In genomic region chr7:66505531-66506451, GRCh38 we compare ENCODE assay signal across 11 cellular contexts.
DNase-seq lines count a peak whose midpoint lies in the region; ATAC-seq, FAIRE-seq and TF ChIP-seq lines count a peak whose summit lies in the region.
"Had no signal": no experiment of that assay in that cellular context is flagged by ENCODE, and none has a peak within 500 bp of the region (broad histone marks: within the 10 kb centered on the region; RNA-seq: fewer than 3 reads in every experiment).

No MANE protein-coding gene starts in this region.

- no peak for FAIRE-seq in RCC 7860 (lab: Jason Lieb, UNC)

- peaks cover 9% of the 10 kb centered on the region for H3K27me3 Mint-ChIP-seq in CD8-positive, alpha-beta T cell (ENCODE audit: low read depth)
- H3K27me3 Mint-ChIP-seq: progenitor cell of endocrine pancreas had no signal

- H3K27ac Mint-ChIP-seq in CD8-positive, alpha-beta T cell: no peak overlapping the region
- H3K27ac Mint-ChIP-seq: IgD-negative memory B cell, progenitor cell of endocrine pancreas had no signal

- H3K4me1 ChIP-seq in CD8-positive, alpha-beta T cell (ENCODE audit: insufficient read depth, low read length): peaks cover 14% of the 10 kb centered on the region
- H3K4me1 ChIP-seq in osteoblast (ENCODE audit: insufficient read depth, low read length): peaks cover 6% of the 10 kb centered on the region

- H3K36me3 Mint-ChIP-seq in CD8-positive, alpha-beta T cell: no peaks in the 10 kb centered on the region
- H3K36me3 Mint-ChIP-seq: IgD-negative memory B cell had no signal

- peak; percentile 59 for ATAC-seq in CD8-positive, alpha-beta T cell
- ATAC-seq in GM18502 (IDR thresholded peaks at IDR 0.05; ENCODE audit: poor library complexity, unreplicated experiment): no peak
- ATAC-seq in HG02852 (IDR thresholded peaks at IDR 0.05; ENCODE audit: unreplicated experiment): no peak

- DNase-seq in CD8-positive, alpha-beta T cell: peak in 5 of 7 experiments; percentile 16 to 64 (median 38)
- DNase-seq in RPMI7951 (ENCODE audit: low read depth): peak; percentile 32
- peak; percentile 17 for DNase-seq in cerebellar cortex (ENCODE audit: low spot score)
- peak; percentile 81 for DNase-seq in osteoblast (ENCODE audit: insufficient read length, low spot score, missing footprints)
- no peak for DNase-seq in SHP77 treated with DMSO at 0.1 percent for 48 hours (lab: John Stamatoyannopoulos, UW)
- DNase-seq in RCC 7860 (ENCODE audit: low spot score): no peak
- DNase-seq: amniotic stem cell had no signal

- no peaks in the 10 kb centered on the region for H3K9me3 ChIP-seq in CD8-positive, alpha-beta T cell (ENCODE audit: low read length)
- no peaks in the 10 kb centered on the region for H3K9me3 ChIP-seq in osteoblast (ENCODE audit: low read depth, low read length)

- H3K4me2 ChIP-seq in osteoblast (ENCODE audit: insufficient read depth, low read length): peak overlapping the region; percentile 71

- no peak for TF ChIP-seq CTCF in CD8-positive, alpha-beta T cell (IDR thresholded peaks at IDR 0.05)
- no peak for TF ChIP-seq CTCF in osteoblast (IDR thresholded peaks at IDR 0.05; ENCODE audit: extremely low read depth, low read depth, low read length)

- intact Hi-C loops in CD8-positive, alpha-beta T cell (cut with DNase I, micrococcal nuclease): no loop called here

- H4K20me1 ChIP-seq in osteoblast (ENCODE audit: insufficient read depth, low read length): no peaks in the 10 kb centered on the region

- H3K27me3 ChIP-seq in CD8-positive, alpha-beta T cell (ENCODE audit: insufficient read depth, low read length): peaks cover 2% of the 10 kb centered on the region
- H3K27me3 ChIP-seq in osteoblast (ENCODE audit: insufficient read depth, low read length): no peaks in the 10 kb centered on the region

- H3K79me2 ChIP-seq in osteoblast (ENCODE audit: insufficient read depth, low read length): no peaks in the 10 kb centered on the region

- peak overlapping the region; percentile 59 for H2AFZ ChIP-seq in osteoblast (ENCODE audit: low read length)

- H3K36me3 ChIP-seq in CD8-positive, alpha-beta T cell (ENCODE audit: insufficient read depth, low read length): no peaks in the 10 kb centered on the region
- H3K36me3 ChIP-seq in osteoblast (ENCODE audit: insufficient read depth, low read length): no peaks in the 10 kb centered on the region

- peaks cover 9% of the 10 kb centered on the region for H3K4me1 Mint-ChIP-seq in CD8-positive, alpha-beta T cell (ENCODE audit: low read depth)
- H3K4me1 Mint-ChIP-seq: IgD-negative memory B cell had no signal

- CTCF ChIA-PET in CD8-positive, alpha-beta T cell (lab: Charles Lee): no interaction called here

- peak overlapping the region; percentile 69 for H3K4me3 Mint-ChIP-seq in CD8-positive, alpha-beta T cell

- H3K4me3 ChIP-seq in CD8-positive, alpha-beta T cell (ENCODE audit: low read depth, low read length): peak overlapping the region; percentile 32
- peak overlapping the region; percentile 63 for H3K4me3 ChIP-seq in osteoblast (ENCODE audit: insufficient read depth, low read length)

- H3K27ac ChIP-seq in CD8-positive, alpha-beta T cell (ENCODE audit: low read depth, low read length): no peak overlapping the region
- no peak overlapping the region for H3K27ac ChIP-seq in osteoblast (ENCODE audit: low read depth, low read length)

- POLR2A ChIA-PET in CD8-positive, alpha-beta T cell (lab: Charles Lee): no interaction called here

- H3K9me3 Mint-ChIP-seq in CD8-positive, alpha-beta T cell: no peaks in the 10 kb centered on the region
- H3K9me3 Mint-ChIP-seq: IgD-negative memory B cell had no signal

Comparison
In these comparisons a context has a peak if more than half of its experiments do, and no peak if none do; other contexts are left out.
1. DNase-seq: peak in CD8-positive, alpha-beta T cell (5 of 7), RPMI7951 (single experiment), cerebellar cortex (single experiment) and osteoblast (single experiment); none in SHP77 treated with DMSO at 0.1 percent for 48 hours (single experiment) and RCC 7860 (single experiment).